15 cellular contexts compared by ENCODE assay signal in genomic region chr11:128334311-128335044, GRCh38.
DNase-seq lines count a peak whose midpoint lies in the region; ATAC-seq, FAIRE-seq and TF ChIP-seq lines count a peak whose summit lies in the region.
"Had no signal": no experiment of that assay in that cellular context is flagged by ENCODE, and none has a peak within 500 bp of the region (broad histone marks: within the 10 kb centered on the region; RNA-seq: fewer than 3 reads in every experiment).

No MANE protein-coding gene starts in this region.

- H3K36me3 ChIP-seq in lower lobe of right lung (no peaks in the 10 kb centered on the region), small intestine (ENCODE audit: control insufficient read depth in 2 of 2, insufficient read depth in 2 of 2, low read length in 2 of 2) (no peaks in the 10 kb centered on the region), MM.1S (replicated peaks; ENCODE audit: insufficient read depth, low read length) (no peaks in the 10 kb centered on the region)
- H3K36me3 ChIP-seq: BLaER1 had no signal

- H3K4me3 ChIP-seq in lower lobe of right lung (no peak overlapping the region), small intestine (ENCODE audit: low read depth in 1 of 2, low read length in 2 of 2) (no peak overlapping the region), MM.1S (ENCODE audit: low read length) (no peak overlapping the region)
- H3K4me3 ChIP-seq: BLaER1, K562 had no signal

- ATAC-seq in lower lobe of right lung = peak; percentile 59 to 72
- ATAC-seq: effector memory CD8-positive, alpha-beta T cell; K562 had no signal

- H3K27me3 ChIP-seq in lower lobe of right lung (ENCODE audit: low read depth) (no peaks in the 10 kb centered on the region), small intestine (ENCODE audit: control insufficient read depth in 2 of 2, insufficient read depth in 2 of 2, low read length in 2 of 2) (no peaks in the 10 kb centered on the region), MM.1S (replicated peaks; ENCODE audit: insufficient read depth, low read length) (no peaks in the 10 kb centered on the region)
- H3K27me3 ChIP-seq: BLaER1 had no signal

- H3F3A ChIP-seq in MM.1S (ENCODE audit: insufficient read depth, low read length) = no peaks in the 10 kb centered on the region

- peak overlapping the region; percentile 72 for H3K27ac ChIP-seq in lower lobe of right lung
- H3K27ac ChIP-seq in small intestine (ENCODE audit: low read depth in 1 of 2, low read length in 1 of 2) = peak overlapping the region in 1 of 2 donors; percentile 56
- no peak overlapping the region for H3K27ac ChIP-seq in MM.1S (ENCODE audit: low read length)
- H3K27ac ChIP-seq: BLaER1 had no signal

- intact Hi-C loops in lower lobe of right lung (cut with DNase I) = no loop called here

- no peak for FAIRE-seq in small intestine (lab: Jason Lieb, UNC)
- FAIRE-seq in GM12892 (lab: Jason Lieb, UNC) = no peak
- FAIRE-seq: K562 had no signal

- 60 to 65% (median 62%) methylated on average over 12 of the region's 12 CpGs for WGBS in small intestine, 3 donors

- H3K9me3 ChIP-seq in lower lobe of right lung = no peaks in the 10 kb centered on the region
- no peaks in the 10 kb centered on the region for H3K9me3 ChIP-seq in small intestine (ENCODE audit: control insufficient read depth, low read depth)
- no peaks in the 10 kb centered on the region for H3K9me3 ChIP-seq in MM.1S (replicated peaks; ENCODE audit: insufficient read depth, low read length)
- H3K9me3 ChIP-seq: BLaER1 had no signal

- DNase-seq in NCI-H748 treated with DMSO at 0.1 percent for 48 hours (lab: John Stamatoyannopoulos, UW) (peak; percentile 19), dermis microvascular lymphatic vessel endothelial cell (ENCODE audit: low read depth in 2 of 2) (peak; percentile 96 to 98), lower lobe of right lung (peak; percentile 52), small intestine (peak; percentile 20), GM12892 (ENCODE audit: insufficient read length) (no peak), T-helper 1 cell (no peak), RKO (ENCODE audit: low spot score) (no peak), MM.1S (no peak)
- DNase-seq: effector memory CD8-positive, alpha-beta T cell; GDM1; hippocampal formation; NCI-H2029 treated with DMSO at 0.1 percent for 48 hours; T1000 had no signal

- no peaks in the 10 kb centered on the region for H3K79me2 ChIP-seq in MM.1S (ENCODE audit: low read length)

- H3K9me2 ChIP-seq in MM.1S (replicated peaks; ENCODE audit: insufficient read depth, low read length) = no peaks in the 10 kb centered on the region

- H3K4me1 ChIP-seq in lower lobe of right lung = peaks cover 19% of the 10 kb centered on the region
- H3K4me1 ChIP-seq in small intestine (ENCODE audit: control insufficient read depth in 2 of 2, insufficient read depth in 1 of 2, low read depth in 1 of 2, low read length in 1 of 2) = no peaks in the 10 kb centered on the region
- no peaks in the 10 kb centered on the region for H3K4me1 ChIP-seq in MM.1S (ENCODE audit: low read length)

- H2AFZ ChIP-seq in MM.1S (ENCODE audit: low read length) = no peak overlapping the region

- H3K4me2 ChIP-seq in MM.1S (ENCODE audit: low read depth, low read length) = no peak overlapping the region
- H3K4me2 ChIP-seq: BLaER1 had no signal

- H4K20me1 ChIP-seq in MM.1S (ENCODE audit: insufficient read depth, low read length) = no peaks in the 10 kb centered on the region
- H4K20me1 ChIP-seq: BLaER1 had no signal

- no peak overlapping the region for H3K9ac ChIP-seq in MM.1S (ENCODE audit: low read length)
- H3K9ac ChIP-seq: BLaER1 had no signal

- TF ChIP-seq CTCF in lower lobe of right lung (IDR thresholded peaks at IDR 0.05) (no peak), MM.1S (IDR thresholded peaks at IDR 0.05; ENCODE audit: low read length) (no peak)

- no peak for TF ChIP-seq POLR2A in GM12892 (IDR thresholded peaks at IDR 0.05; ENCODE audit: low read depth, low read length)

Comparison
In these comparisons a context has a peak if more than half of its experiments do, and no peak if none do; other contexts are left out.
1. DNase-seq: peak in NCI-H748 treated with DMSO at 0.1 percent for 48 hours (single experiment), dermis microvascular lymphatic vessel endothelial cell (2 of 2), lower lobe of right lung (single experiment) and small intestine (single experiment); none in GM12892 (single experiment), T-helper 1 cell (0 of 5), RKO (single experiment) and MM.1S (single experiment).